10 cellular contexts compared by ENCODE assay signal in genomic region chr1:199546323-199546722, GRCh38.
A peak's percentile ranks its signal among the peaks of the same experiment; 100 is the strongest.
DNase-seq lines count a peak whose midpoint lies in the region; ATAC-seq, FAIRE-seq and TF ChIP-seq lines count a peak whose summit lies in the region.
"Had no signal": no experiment of that assay in that cellular context is flagged by ENCODE, and none has a peak within 500 bp of the region (broad histone marks: within the 10 kb centered on the region; RNA-seq: fewer than 3 reads in every experiment).

No MANE protein-coding gene starts in this region.

- ATAC-seq in GM18868 (IDR thresholded peaks at IDR 0.05; ENCODE audit: unreplicated experiment) (peak; percentile 26), HG02973 (IDR thresholded peaks at IDR 0.05; ENCODE audit: unreplicated experiment) (no peak)
- ATAC-seq: Panc1 had no signal

- peak; percentile 15 for FAIRE-seq in H54 (lab: Jason Lieb, UNC)

- no peak for TF ChIP-seq POLR2A in H54 (IDR thresholded peaks at IDR 0.05; ENCODE audit: low read depth, low read length)

- DNase-seq in H54 (ENCODE audit: insufficient read length, low spot score) (no peak), HT1080 (ENCODE audit: low read depth) (peak; percentile 73), iris pigment epithelial cell (ENCODE audit: low read depth) (peak; percentile 6), NCI-H748 treated with DMSO at 0.1 percent for 48 hours (lab: John Stamatoyannopoulos, UW) (no peak), retina (no peak), NCI-H1930 (lab: John Stamatoyannopoulos, UW) (no peak)
- DNase-seq: CD8-positive, alpha-beta memory T cell had no signal

Comparison
In these comparisons a context has a peak if more than half of its experiments do, and no peak if none do; other contexts are left out.
1. DNase-seq: peak in HT1080 (single experiment) and iris pigment epithelial cell (single experiment); none in H54 (single experiment), NCI-H748 treated with DMSO at 0.1 percent for 48 hours (single experiment), retina (single experiment) and NCI-H1930 (0 of 2).